In the genomic region with DNA sequence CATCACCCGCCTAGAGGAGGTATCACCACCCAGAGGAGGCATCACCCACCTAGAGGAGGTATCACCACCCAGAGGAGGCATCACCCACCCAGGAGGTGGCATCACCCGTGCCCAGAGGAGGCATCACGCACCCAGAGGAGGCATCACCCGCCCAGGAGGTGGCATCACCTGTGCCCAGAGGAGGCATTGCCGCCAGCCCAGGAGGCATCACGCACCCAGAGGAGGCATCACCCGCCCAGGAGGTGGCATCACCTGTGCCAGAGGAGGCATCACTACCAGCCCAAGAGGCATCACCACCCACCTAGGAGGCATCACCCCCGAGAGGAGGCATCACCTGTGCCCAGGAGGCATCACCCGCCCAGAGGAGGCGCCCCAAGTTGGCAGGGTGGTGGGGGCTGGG, we compare ENCODE assay signal across 11 cellular contexts. TPM values are rescaled to one million over a fixed set of nuclear protein-coding genes. Genes with fewer than 3 reads are reported as not detected.
DNase-seq lines count a peak whose midpoint lies in the region; ATAC-seq, FAIRE-seq and TF ChIP-seq lines count a peak whose summit lies in the region.
"Had no signal": no experiment of that assay in that cellular context is flagged by ENCODE, and none has a peak within 500 bp of the region (broad histone marks: within the 10 kb centered on the region; RNA-seq: fewer than 3 reads in every experiment).

No MANE protein-coding gene starts in this region.

- peaks cover 19 to 66% (median 46%) of the 10 kb centered on the region in 7 donors for H3K4me1 Mint-ChIP-seq in naive thymus-derived CD4-positive, alpha-beta T cell

- H3K4me3 Mint-ChIP-seq in naive thymus-derived CD4-positive, alpha-beta T cell = peak overlapping the region; percentile 78 to 95 (median 88)

- intact Hi-C loops in left ventricle myocardium inferior (cut with micrococcal nuclease) (no loop called here), left ventricle myocardium superior (cut with micrococcal nuclease) (no loop called here), uterus (cut with DNase I; ENCODE audit: low total_unique reads) (loop anchor here (10.0 kb wide), 1 partner anchor 58 kb away; the partner anchor contains the start of gene SEC16A)
- intact Hi-C loops in naive thymus-derived CD4-positive, alpha-beta T cell (cut with micrococcal nuclease) = loop anchor here in 1 of 2 donors (10.0 kb wide), 2 partner anchors 138 to 298 kb away; partner anchors contain the start of genes QSOX2 and SNAPC4

- H3K4me1 ChIP-seq in left ventricle myocardium inferior (peaks cover 93% of the 10 kb centered on the region), uterus (peaks cover 0 to 25% of the 10 kb centered on the region in 2 donors)
- peaks cover 44 to 53% of the 10 kb centered on the region in 2 donors for H3K4me1 ChIP-seq in naive thymus-derived CD4-positive, alpha-beta T cell (ENCODE audit: control insufficient read depth in 2 of 2, insufficient read depth in 2 of 2, low read length in 2 of 2)

- H3K9me3 Mint-ChIP-seq in naive thymus-derived CD4-positive, alpha-beta T cell = no peaks in the 10 kb centered on the region

- peaks cover 0 to 8% (median 0%) of the 10 kb centered on the region in 5 donors for H3K36me3 Mint-ChIP-seq in naive thymus-derived CD4-positive, alpha-beta T cell

- no peaks in the 10 kb centered on the region for H3K27me3 Mint-ChIP-seq in naive thymus-derived CD4-positive, alpha-beta T cell

- H3K27me3 ChIP-seq in left ventricle myocardium inferior (ENCODE audit: low read depth) (no peaks in the 10 kb centered on the region), bronchial epithelial cell (ENCODE audit: control insufficient read depth, insufficient read depth, low read length) (no peaks in the 10 kb centered on the region), uterus (no peaks in the 10 kb centered on the region)
- H3K27me3 ChIP-seq in naive thymus-derived CD4-positive, alpha-beta T cell (ENCODE audit: control insufficient read depth in 2 of 2, insufficient read depth in 2 of 2, low read length in 2 of 2) = no peaks in the 10 kb centered on the region

- H3K36me3 ChIP-seq in left ventricle myocardium inferior = no peaks in the 10 kb centered on the region
- H3K36me3 ChIP-seq in bronchial epithelial cell (ENCODE audit: control insufficient read depth, insufficient read depth, low read length) = peaks cover 44% of the 10 kb centered on the region
- H3K36me3 ChIP-seq in naive thymus-derived CD4-positive, alpha-beta T cell (ENCODE audit: control insufficient read depth in 2 of 3, insufficient read depth in 3 of 3, low read length in 3 of 3) = peaks cover 0 to 20% (median 0%) of the 10 kb centered on the region in 3 experiments
- no peaks in the 10 kb centered on the region for H3K36me3 ChIP-seq in uterus

- H3K4me3 ChIP-seq in left ventricle myocardium inferior (peak overlapping the region; percentile 98), bronchial epithelial cell (ENCODE audit: low read depth, low read length) (peak overlapping the region; percentile 91), uterus (no peak overlapping the region)
- no peak overlapping the region for H3K4me3 ChIP-seq in naive thymus-derived CD4-positive, alpha-beta T cell (ENCODE audit: low read length)

- H3K27ac ChIP-seq in left ventricle myocardium inferior (replicated peaks) (peak overlapping the region; percentile 98), uterus (peak overlapping the region; percentile 35 to 90)
- H3K27ac ChIP-seq in naive thymus-derived CD4-positive, alpha-beta T cell (ENCODE audit: low read depth, low read length) = no peak overlapping the region

- H3K27ac Mint-ChIP-seq in naive thymus-derived CD4-positive, alpha-beta T cell = peak overlapping the region in 6 of 9 donors; percentile 58 to 83 (median 70)

- H3K9me3 ChIP-seq in left ventricle myocardium inferior (replicated peaks) (no peaks in the 10 kb centered on the region), uterus (no peaks in the 10 kb centered on the region)
- no peaks in the 10 kb centered on the region for H3K9me3 ChIP-seq in naive thymus-derived CD4-positive, alpha-beta T cell (ENCODE audit: control insufficient read depth in 2 of 3, low read length in 3 of 3)

- ATAC-seq in left ventricle myocardium superior (no peak), GM18517 (IDR thresholded peaks at IDR 0.05; ENCODE audit: unreplicated experiment) (no peak), HG02884 (IDR thresholded peaks at IDR 0.05; ENCODE audit: unreplicated experiment) (no peak)
- ATAC-seq in naive thymus-derived CD4-positive, alpha-beta T cell = no peak

- FAIRE-seq in bronchial epithelial cell (lab: Jason Lieb, UNC) = peak; percentile 73
- FAIRE-seq: GM12892 had no signal

- POLR2A ChIA-PET in naive thymus-derived CD4-positive, alpha-beta T cell (lab: Charles Lee) = interaction anchor here (1.2 kb wide), 1 partner anchor 10 kb away, joined by 8 read pairs; no protein-coding TSS in a partner anchor

- TF ChIP-seq CTCF in left ventricle myocardium inferior (IDR thresholded peaks at IDR 0.05; ENCODE audit: borderline replicate concordance) (no peak), bronchial epithelial cell (IDR thresholded peaks at IDR 0.05; ENCODE audit: insufficient read depth, low read length, severe bottlenecking) (no peak), uterus (IDR thresholded peaks at IDR 0.05) (no peak)

- CTCF ChIA-PET in naive thymus-derived CD4-positive, alpha-beta T cell (lab: Charles Lee) = no interaction called here

- no peak for DNase-seq in left ventricle myocardium inferior
- no peak for DNase-seq in left ventricle myocardium superior
- no peak for DNase-seq in bronchial epithelial cell (ENCODE audit: low read depth)
- peak in 5 of 9 donors; percentile 18 to 50 (median 42) for DNase-seq in naive thymus-derived CD4-positive, alpha-beta T cell
- DNase-seq in uterus = no peak
- DNase-seq in AG20443 (ENCODE audit: low spot score) = no peak
- DNase-seq: stimulated activated CD4-positive, alpha-beta T cell treated with anti-CD3 and anti-CD28 coated beads, Interleukin-4, amount 100 ng/mL, for 1 hour; T-helper 9 cell had no signal

- TF ChIP-seq POLR2A in uterus (IDR thresholded peaks at IDR 0.05) = no peak

RNA-seq across cellular contexts. Expression of gene NOTCH1, which starts 2.6 kb away (rescaled TPM):
- 17.6 TPM for total RNA-seq in left ventricle myocardium inferior
- 15.4 TPM for total RNA-seq in left ventricle myocardium superior
- 70.0 and 90.4 TPM in 2 replicates for total RNA-seq in bronchial epithelial cell
- total RNA-seq in naive thymus-derived CD4-positive, alpha-beta T cell = 10 to 100 TPM; 49.7 to 92.9 (median 58.0) TPM
- 1 to 10 TPM; 1.9 to 7.1 TPM for polyA plus RNA-seq in naive thymus-derived CD4-positive, alpha-beta T cell
- total RNA-seq in uterus = 100 to 1,000 TPM in 1 of 4 donors, 10 to 100 TPM in 3; 19.7 to 109 (median 35.6) TPM

Comparison
In these comparisons a context has a peak if more than half of its experiments do, and no peak if none do; other contexts are left out.
1. DNase-seq: peak in naive thymus-derived CD4-positive, alpha-beta T cell (5 of 9); none in left ventricle myocardium inferior (single experiment), left ventricle myocardium superior (single experiment), bronchial epithelial cell (single experiment), uterus (0 of 2) and AG20443 (single experiment).
2. H3K4me3 ChIP-seq: peak in left ventricle myocardium inferior (single experiment) and bronchial epithelial cell (single experiment); none in naive thymus-derived CD4-positive, alpha-beta T cell (single experiment) and uterus (0 of 2).